In genomic region chr1:73671530-73671929, GRCh38 we compare ENCODE assay signal across 35 cellular contexts.
"Had no signal": no experiment of that assay in that cellular context is flagged by ENCODE, and none has a peak within 500 bp of the region (broad histone marks: within the 10 kb centered on the region; RNA-seq: fewer than 3 reads in every experiment).

No MANE protein-coding gene starts in this region.

- H3K27me3 ChIP-seq: MG63 had no signal

- H3K4me3 ChIP-seq: MG63 had no signal

- H3K9me3 ChIP-seq: MG63 had no signal

- H3K36me3 ChIP-seq: MG63 had no signal

- DNase-seq: Karpas-422, Kasumi-1, MG63, MM.1S, MV-4-11, NCI-H1048, NCI-H1092, NCI-H1092 treated with DMSO at 0.1 percent for 48 hours, NCI-H1105, NCI-H1105 treated with DMSO at 0.1 percent for 48 hours, NCI-H1417, NCI-H1417 treated with DMSO at 0.1 percent for 48 hours, NCI-H1436, NCI-H1436 treated with DMSO at 0.1 percent for 48 hours, NCI-H146, NCI-H1694, NCI-H1694 treated with DMSO at 0.1 percent for 48 hours, NCI-H187, NCI-H187 treated with DMSO at 0.1 percent for 48 hours, NCI-H1930, NCI-H2029, NCI-H2029 treated with DMSO at 0.1 percent for 48 hours, NCI-H2081, NCI-H2081 treated with DMSO at 0.1 percent for 48 hours, NCI-H2107, NCI-H2171, NCI-H2171 treated with DMSO at 0.1 percent for 48 hours, NCI-H2227 treated with DMSO at 0.1 percent for 48 hours, NCI-H226, NCI-H345, NCI-H446, NCI-H446 treated with DMSO at 0.1 percent for 48 hours, NCI-H510A, NCI-H510A treated with DMSO at 0.1 percent for 48 hours, NCI-H524 had no signal
